In the genomic region with DNA sequence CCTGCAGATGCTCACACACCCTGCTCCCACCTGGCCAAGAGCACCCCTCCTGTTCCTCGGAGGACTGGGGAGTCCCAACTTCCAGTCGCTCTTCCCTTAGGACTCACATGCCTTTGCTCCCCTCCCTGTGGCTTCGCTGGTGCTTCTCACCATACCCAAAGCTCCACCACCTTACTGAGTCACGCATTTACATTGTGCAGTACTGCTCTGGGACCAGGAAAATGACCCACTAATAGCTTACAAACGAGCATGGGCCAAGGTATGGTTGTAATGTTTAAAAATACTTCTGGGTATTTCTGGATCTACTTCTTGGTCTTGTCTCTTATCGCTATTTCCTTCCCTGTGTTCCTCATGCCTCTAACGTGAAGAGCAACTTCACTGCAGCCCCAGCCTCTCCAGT, we compare ENCODE assay signal across 20 cellular contexts.
"Had no signal": no experiment of that assay in that cellular context is flagged by ENCODE, and none has a peak within 500 bp of the region (broad histone marks: within the 10 kb centered on the region; RNA-seq: fewer than 3 reads in every experiment).

No MANE protein-coding gene starts in this region.

- H3K36me3 ChIP-seq: SJCRH30 had no signal

- H3K4me1 ChIP-seq: foreskin keratinocyte, parathyroid adenoma, SJCRH30 had no signal

- H3K4me3 ChIP-seq: SJCRH30 had no signal

- H3K27ac ChIP-seq: foreskin keratinocyte, parathyroid adenoma, SJCRH30, VCaP had no signal

- H3K27me3 ChIP-seq: foreskin keratinocyte had no signal

- H3K27me3 Mint-ChIP-seq: effector memory CD8-positive, alpha-beta T cell; memory B cell; naive thymus-derived CD8-positive, alpha-beta T cell; stimulated activated naive CD8-positive, alpha-beta T cell treated with anti-CD3 and anti-CD28 coated beads, Interleukin-15, Interleukin-2, amounts not matched to agents 100 ng/mL and 50 ng/mL, for 24 hours had no signal

- H3K9me3 ChIP-seq: SJCRH30 had no signal

- H3K4me3 Mint-ChIP-seq: effector memory CD8-positive, alpha-beta T cell; memory B cell; naive thymus-derived CD8-positive, alpha-beta T cell; stimulated activated naive CD8-positive, alpha-beta T cell treated with anti-CD3 and anti-CD28 coated beads, Interleukin-15, Interleukin-2, amounts not matched to agents 100 ng/mL and 50 ng/mL, for 24 hours; T-helper 1 cell treated with Interleukin-12 subunit alpha and Interleukin-12 subunit beta and Interleukin-4 antibody, amounts not matched to agents 30 μg/mL and 1 μg/mL, for 36 hours had no signal

- DNase-seq: activated CD4-positive, alpha-beta T cell treated with anti-CD3 and anti-CD28 coated beads, Interleukin-2, amount 50 U/mL, for 1 hour; activated CD4-positive, CD25-positive, alpha-beta regulatory T cell treated with anti-CD3 and anti-CD28 coated beads, Interleukin-2, amount 50 U/mL, for 72 hours; activated CD8-positive, alpha-beta memory T cell treated with anti-CD3 and anti-CD28 coated beads, Interleukin-2, amount 50 U/mL, for 4 hours; activated effector memory CD4-positive, alpha-beta T cell treated with anti-CD3 and anti-CD28 coated beads, Interleukin-2, amount 50 U/mL, for 16 hours; activated naive CD4-positive, alpha-beta T cell treated with anti-CD3 and anti-CD28 coated beads, Interleukin-2, amount 50 U/mL, for 16 hours; activated T-cell treated with anti-CD3 and anti-CD28 coated beads, Interleukin-2, amount 50 U/mL, for 48 hours; effector memory CD8-positive, alpha-beta T cell; foreskin keratinocyte; glutamatergic neuron; kidney; naive thymus-derived CD8-positive, alpha-beta T cell; retina; SJCRH30; stimulated activated CD4-positive, alpha-beta T cell treated with anti-CD3 and anti-CD28 coated beads, Interleukin-2, amount 100 ng/mL, for 24 hours had no signal

- H3K9ac ChIP-seq: parathyroid adenoma had no signal

- H2AFZ ChIP-seq: parathyroid adenoma had no signal

- ATAC-seq: effector memory CD8-positive, alpha-beta T cell; foreskin keratinocyte; left lobe of liver; naive thymus-derived CD8-positive, alpha-beta T cell had no signal

- H3K27ac Mint-ChIP-seq: memory B cell; naive thymus-derived CD8-positive, alpha-beta T cell; stimulated activated naive CD8-positive, alpha-beta T cell treated with anti-CD3 and anti-CD28 coated beads, Interleukin-15, Interleukin-2, amounts not matched to agents 100 ng/mL and 50 ng/mL, for 24 hours; T-helper 1 cell treated with Interleukin-12 subunit alpha and Interleukin-12 subunit beta and Interleukin-4 antibody, amounts not matched to agents 30 μg/mL and 1 μg/mL, for 36 hours had no signal

- H3K9me3 Mint-ChIP-seq: effector memory CD8-positive, alpha-beta T cell; memory B cell; naive thymus-derived CD8-positive, alpha-beta T cell; stimulated activated naive CD8-positive, alpha-beta T cell treated with anti-CD3 and anti-CD28 coated beads, Interleukin-15, Interleukin-2, amounts not matched to agents 100 ng/mL and 50 ng/mL, for 24 hours; T-helper 1 cell treated with Interleukin-12 subunit alpha and Interleukin-12 subunit beta and Interleukin-4 antibody, amounts not matched to agents 30 μg/mL and 1 μg/mL, for 36 hours had no signal
